In the genomic region with DNA sequence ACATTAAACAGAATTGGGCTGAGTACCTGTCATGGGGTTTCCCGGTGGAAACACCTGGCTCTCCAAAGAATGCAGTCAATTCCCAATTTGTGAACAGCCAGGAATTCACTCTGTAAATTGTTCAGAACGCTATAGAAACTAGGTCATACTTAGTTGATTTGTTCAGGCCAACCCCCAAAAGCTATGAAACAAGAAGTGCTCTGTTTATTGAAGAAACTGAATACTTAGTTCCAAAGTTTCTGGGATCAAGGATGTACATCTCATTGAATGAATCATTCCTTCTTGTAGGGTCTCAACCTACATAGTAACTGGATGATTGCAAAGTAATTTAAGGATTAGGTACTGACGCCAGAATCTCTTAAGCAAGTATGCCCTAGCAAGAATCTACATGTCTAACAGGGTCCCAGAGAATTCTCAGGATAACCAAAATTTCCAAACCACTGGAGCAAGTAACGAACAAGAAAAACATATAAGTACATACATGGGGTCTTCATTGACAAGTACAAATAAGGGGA, we compare ENCODE assay signal across 9 cellular contexts. TPM values are rescaled to one million over a fixed set of nuclear protein-coding genes. Genes with fewer than 3 reads are reported as not detected.
DNase-seq lines count a peak whose midpoint lies in the region; ATAC-seq and TF ChIP-seq lines count a peak whose summit lies in the region.
"Had no signal": no experiment of that assay in that cellular context is flagged by ENCODE, and none has a peak within 500 bp of the region (broad histone marks: within the 10 kb centered on the region; RNA-seq: fewer than 3 reads in every experiment).

No MANE protein-coding gene starts in this region.

- peak overlapping the region; percentile 74 to 95 for H3K9ac ChIP-seq in mucosa of rectum (ENCODE audit: low read depth in 1 of 2, low read length in 2 of 2)

- no peaks in the 10 kb centered on the region for H3K36me3 ChIP-seq in heart left ventricle
- H3K36me3 ChIP-seq in ectodermal cell (ENCODE audit: control insufficient read depth, insufficient read depth, low read length): no peaks in the 10 kb centered on the region
- H3K36me3 ChIP-seq in mucosa of rectum (ENCODE audit: control insufficient read depth in 2 of 2, insufficient read depth in 2 of 2, low read length in 2 of 2): no peaks in the 10 kb centered on the region
- no peaks in the 10 kb centered on the region for H3K36me3 ChIP-seq in uterus
- no peaks in the 10 kb centered on the region for H3K36me3 ChIP-seq in A673 (ENCODE audit: insufficient read depth, low read length, poor library complexity, severe bottlenecking)
- no peaks in the 10 kb centered on the region for H3K36me3 ChIP-seq in WERI-Rb-1

- peaks cover 0 to 9% (median 0%) of the 10 kb centered on the region in 12 donors for H3K9me3 ChIP-seq in heart left ventricle
- H3K9me3 ChIP-seq in ectodermal cell (ENCODE audit: control insufficient read depth, low read length): no peaks in the 10 kb centered on the region
- no peaks in the 10 kb centered on the region for H3K9me3 ChIP-seq in mucosa of rectum (ENCODE audit: control insufficient read depth in 2 of 2, low read length in 2 of 2)
- H3K9me3 ChIP-seq in uterus: no peaks in the 10 kb centered on the region
- H3K9me3 ChIP-seq in A673 (ENCODE audit: low read depth, low read length, poor library complexity, severe bottlenecking): no peaks in the 10 kb centered on the region
- peaks cover 6% of the 10 kb centered on the region for H3K9me3 ChIP-seq in WERI-Rb-1 (ENCODE audit: severe bottlenecking)

- CTCF ChIA-PET in A673 (lab: Charles Lee): no interaction called here

- BruUV-seq in A673 (replicated peaks; lab: Mats Ljungman, UMichigan): no TSS peak

- H3K4me1 ChIP-seq in heart left ventricle (peaks cover 0 to 24% (median 9%) of the 10 kb centered on the region in 12 donors), ectodermal cell (ENCODE audit: control insufficient read depth, insufficient read depth, low read length) (peaks cover 4% of the 10 kb centered on the region), mucosa of rectum (ENCODE audit: control insufficient read depth in 2 of 2, insufficient read depth in 2 of 2, low read length in 2 of 2) (peaks cover 0 to 7% of the 10 kb centered on the region in 2 donors), uterus (peaks cover 0 to 6% of the 10 kb centered on the region in 2 donors), A673 (ENCODE audit: insufficient read depth, low read length, poor library complexity, severe bottlenecking) (no peaks in the 10 kb centered on the region)

- POLR2A ChIA-PET in A673 (lab: Charles Lee; ENCODE audit: low non-redundant PET): no interaction called here

- intact Hi-C loops in heart left ventricle (cut with DNase I): no loop called here
- intact Hi-C loops in cardiac septum (cut with DNase I): no loop called here
- intact Hi-C loops in uterus (cut with DNase I; ENCODE audit: low total_unique reads): no loop called here
- intact Hi-C loops in A673 (cut with micrococcal nuclease; ENCODE audit: unreplicated experiment): no loop called here

- DNase-seq in heart left ventricle: no peak
- DNase-seq in cardiac septum (ENCODE audit: low spot score): no peak
- DNase-seq in uterus: no peak
- DNase-seq in A673 (ENCODE audit: low spot score): no peak
- DNase-seq in WERI-Rb-1: no peak
- DNase-seq in GM03348 (ENCODE audit: low spot score): no peak
- DNase-seq: activated gamma-delta T cell treated with Interleukin-2 at 50 U/mL for 16 hours had no signal

- WGBS in heart left ventricle, 4 donors: 51 to 66% (median 60%) methylated on average over 4 of the region's 4 CpGs
- 90 to 93% methylated on average over 3 to 4 of the region's 4 CpGs for WGBS in ectodermal cell, 2 experiments

- no peak for TF ChIP-seq CTCF in heart left ventricle (IDR thresholded peaks at IDR 0.05)
- TF ChIP-seq CTCF in uterus (IDR thresholded peaks at IDR 0.05): no peak
- no peak for TF ChIP-seq CTCF in A673 (conservative IDR thresholded peaks at IDR 0.05; ENCODE audit: low read depth, low read length)
- TF ChIP-seq CTCF in WERI-Rb-1 (IDR thresholded peaks at IDR 0.05; ENCODE audit: low read depth, low read length): no peak

- no peak for ATAC-seq in heart left ventricle

- peak overlapping the region in 11 of 12 donors; percentile 93 to 100 (median 97) for H3K27ac ChIP-seq in heart left ventricle
- H3K27ac ChIP-seq in ectodermal cell (ENCODE audit: insufficient read depth, low read depth, low read length, poor library complexity, severe bottlenecking): no peak overlapping the region
- H3K27ac ChIP-seq in mucosa of rectum (ENCODE audit: low read depth in 2 of 2, low read length in 2 of 2): peak overlapping the region; percentile 95 to 96
- peak overlapping the region; percentile 90 to 97 for H3K27ac ChIP-seq in uterus
- no peak overlapping the region for H3K27ac ChIP-seq in A673 (ENCODE audit: low read depth, low read length, poor library complexity, severe bottlenecking)
- no peak overlapping the region for H3K27ac ChIP-seq in WERI-Rb-1

- peak overlapping the region in 11 of 12 donors; percentile 66 to 98 (median 90) for H3K4me3 ChIP-seq in heart left ventricle
- peak overlapping the region; percentile 56 for H3K4me3 ChIP-seq in ectodermal cell (ENCODE audit: insufficient read depth, low read depth, low read length)
- H3K4me3 ChIP-seq in mucosa of rectum (ENCODE audit: low read length in 2 of 2): peak overlapping the region; percentile 75 to 81
- H3K4me3 ChIP-seq in uterus: peak overlapping the region; percentile 70
- H3K4me3 ChIP-seq in A673 (ENCODE audit: low read depth, low read length, poor library complexity, severe bottlenecking): no peak overlapping the region
- H3K4me3 ChIP-seq in WERI-Rb-1 (ENCODE audit: low read depth, low read length): no peak overlapping the region

- H3K27me3 ChIP-seq in heart left ventricle (no peaks in the 10 kb centered on the region), ectodermal cell (ENCODE audit: control insufficient read depth, insufficient read depth, low read length, poor library complexity, severe bottlenecking) (peaks cover 7% of the 10 kb centered on the region), mucosa of rectum (ENCODE audit: control insufficient read depth in 2 of 2, insufficient read depth in 2 of 2, low read length in 2 of 2) (no peaks in the 10 kb centered on the region), uterus (no peaks in the 10 kb centered on the region), A673 (replicated peaks; ENCODE audit: insufficient read depth, low read depth, low read length, poor library complexity) (no peaks in the 10 kb centered on the region), WERI-Rb-1 (ENCODE audit: insufficient read depth, low read depth, severe bottlenecking) (peaks cover 61% of the 10 kb centered on the region)

- no peak for TF ChIP-seq POLR2A in heart left ventricle (IDR thresholded peaks at IDR 0.05)
- no peak for TF ChIP-seq POLR2A in uterus (IDR thresholded peaks at IDR 0.05)

RNA-seq across cellular contexts. Expression of a gene that starts 0.7 kb away (rescaled TPM):
- total RNA-seq in heart left ventricle: 10 to 100 TPM in 4 of 9 donors, 1 to 10 TPM in 5; 8.2 to 21.6 (median 8.8) TPM
- polyA plus RNA-seq in heart left ventricle: 10 to 100 TPM in 1 of 2 donors, 1 to 10 TPM in 1; 6.5 to 13.1 TPM
- 8.9 TPM for total RNA-seq in cardiac septum
- 5.9 TPM for polyA plus RNA-seq in ectodermal cell (2013, experiment 1 of 4)
- 5.3 TPM for polyA plus RNA-seq in ectodermal cell (2013, experiment 2 of 4)
- 5.1 TPM for polyA plus RNA-seq in ectodermal cell (2013, experiment 3 of 4)
- polyA plus RNA-seq in ectodermal cell (2013, experiment 4 of 4): 5.3 TPM
- total RNA-seq in uterus: 10 to 100 TPM; 10.9 to 36.4 (median 21.9) TPM
- total RNA-seq in A673 (2021): not detected in 2 replicates

Comparison
In these comparisons a context has a peak if more than half of its experiments do, and no peak if none do; other contexts are left out.
1. H3K27ac ChIP-seq: peak in heart left ventricle (11 of 12), mucosa of rectum (2 of 2) and uterus (2 of 2); none in ectodermal cell (single experiment), A673 (single experiment) and WERI-Rb-1 (single experiment).
2. H3K4me3 ChIP-seq: peak in heart left ventricle (11 of 12), ectodermal cell (single experiment), mucosa of rectum (2 of 2) and uterus (2 of 2); none in A673 (single experiment) and WERI-Rb-1 (single experiment).